12 cellular contexts compared by ENCODE assay signal in the genomic region with DNA sequence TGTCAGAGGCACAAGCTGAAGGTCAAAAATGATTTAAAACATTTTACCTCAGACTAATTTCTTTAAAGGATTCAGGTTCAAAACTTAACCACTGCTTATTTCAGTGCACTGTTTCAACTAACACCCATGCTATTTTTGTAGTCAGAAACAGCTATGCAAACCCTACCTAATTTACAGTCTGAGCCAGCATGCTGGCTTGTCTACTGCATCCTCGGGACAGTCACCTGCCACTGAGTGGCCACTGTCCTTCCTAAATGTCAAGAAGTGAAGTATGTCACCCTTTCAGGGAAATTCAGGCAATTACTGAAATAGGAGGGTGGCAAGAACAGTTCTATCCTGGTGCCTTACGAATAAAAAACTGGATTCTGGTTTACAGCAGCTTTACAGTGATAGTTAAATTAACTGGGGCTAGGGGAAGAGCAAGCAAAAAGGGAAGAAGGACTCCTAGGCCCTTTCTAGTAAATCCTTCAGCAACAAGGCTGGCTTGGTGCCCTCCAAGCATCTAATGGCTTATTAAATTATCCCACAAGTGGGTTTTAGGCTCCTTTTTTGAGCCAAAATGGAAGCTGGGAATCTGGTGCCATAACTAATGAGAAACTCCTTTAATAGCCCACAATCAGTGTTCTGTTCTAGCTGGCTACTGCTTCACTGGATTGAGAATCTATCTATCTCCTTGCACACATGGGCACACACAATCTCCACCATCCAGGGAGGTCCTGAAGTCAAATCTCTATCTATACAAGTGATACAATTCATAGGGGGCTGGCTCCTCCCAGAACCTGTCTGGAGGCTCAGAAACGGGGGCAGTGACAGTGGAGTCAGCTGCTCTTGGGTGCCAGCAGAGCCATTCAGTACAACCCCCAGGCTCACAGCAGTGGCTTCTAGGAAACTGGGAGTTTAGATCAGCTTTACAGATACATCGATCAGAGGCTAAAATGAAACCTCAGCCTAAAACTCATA. TPM values are rescaled to one million over a fixed set of nuclear protein-coding genes. Genes with fewer than 3 reads are reported as not detected.
DNase-seq lines count a peak whose midpoint lies in the region; ATAC-seq and TF ChIP-seq lines count a peak whose summit lies in the region.
"Had no signal": no experiment of that assay in that cellular context is flagged by ENCODE, and none has a peak within 500 bp of the region (broad histone marks: within the 10 kb centered on the region; RNA-seq: fewer than 3 reads in every experiment).

No MANE protein-coding gene starts in this region.

- H3K9me3 ChIP-seq in right atrium auricular region = no peaks in the 10 kb centered on the region
- H3K9me3 ChIP-seq: A549 had no signal

- H3K36me3 Mint-ChIP-seq in activated CD4-positive, alpha-beta T cell treated with anti-CD3 and anti-CD28 coated beads for 36 hours (ENCODE audit: low read depth) = peaks cover 60% of the 10 kb centered on the region
- H3K36me3 Mint-ChIP-seq in activated CD4-positive, alpha-beta memory T cell treated with anti-CD3 and anti-CD28 coated beads, Interleukin-2, amount 10 ng/mL, durations not matched to agents 7 days and 5 days (ENCODE audit: low read depth) = peaks cover 67% of the 10 kb centered on the region
- H3K36me3 Mint-ChIP-seq in stimulated activated naive B cell treated with anti-CD40 and anti-IgM and Interleukin-4, amounts not matched to agents 10 μg/mL and 1 μg/mL and 100 μg/mL, for 72 hours = peaks cover 44 to 77% of the 10 kb centered on the region in 2 donors

- no peak for ATAC-seq in activated CD4-positive, alpha-beta T cell treated with anti-CD3 and anti-CD28 coated beads for 36 hours
- ATAC-seq in stimulated activated naive B cell treated with anti-CD40 and anti-IgM and Interleukin-4, amounts not matched to agents 10 μg/mL and 1 μg/mL and 100 μg/mL, for 72 hours (replicated peaks) = no peak
- ATAC-seq in HG03045 (IDR thresholded peaks at IDR 0.05; ENCODE audit: unreplicated experiment) = no peak
- ATAC-seq: A549 had no signal

- no peak overlapping the region for H3K4me3 ChIP-seq in right atrium auricular region
- H3K4me3 ChIP-seq: A549, skin epidermis had no signal

- peak overlapping the region; percentile 40 for H3K27ac Mint-ChIP-seq in activated CD4-positive, alpha-beta T cell treated with anti-CD3 and anti-CD28 coated beads for 36 hours
- H3K27ac Mint-ChIP-seq in activated CD4-positive, alpha-beta memory T cell treated with anti-CD3 and anti-CD28 coated beads, Interleukin-2, amount 10 ng/mL, durations not matched to agents 7 days and 5 days = no peak overlapping the region
- peak overlapping the region; percentile 60 for H3K27ac Mint-ChIP-seq in stimulated activated naive B cell treated with anti-CD40 and anti-IgM and Interleukin-4, amounts not matched to agents 10 μg/mL and 1 μg/mL and 100 μg/mL, for 72 hours

- peaks cover 4 to 71% of the 10 kb centered on the region in 2 donors for H3K4me1 ChIP-seq in right atrium auricular region
- H3K4me1 ChIP-seq: A549 had no signal

- no peaks in the 10 kb centered on the region for H3K27me3 ChIP-seq in right atrium auricular region

- H3K36me3 ChIP-seq in right atrium auricular region = peaks cover 54% of the 10 kb centered on the region

- H3K9me3 Mint-ChIP-seq in activated CD4-positive, alpha-beta T cell treated with anti-CD3 and anti-CD28 coated beads for 36 hours (ENCODE audit: low read depth) = no peaks in the 10 kb centered on the region
- no peaks in the 10 kb centered on the region for H3K9me3 Mint-ChIP-seq in activated CD4-positive, alpha-beta memory T cell treated with anti-CD3 and anti-CD28 coated beads, Interleukin-2, amount 10 ng/mL, durations not matched to agents 7 days and 5 days
- no peaks in the 10 kb centered on the region for H3K9me3 Mint-ChIP-seq in stimulated activated naive B cell treated with anti-CD40 and anti-IgM and Interleukin-4, amounts not matched to agents 10 μg/mL and 1 μg/mL and 100 μg/mL, for 72 hours

- CTCF ChIA-PET in activated CD4-positive, alpha-beta T cell treated with anti-CD3 and anti-CD28 coated beads for 36 hours (lab: Charles Lee) = interaction anchor here (0.6 to 24.4 kb wide), 6 partner anchors 30 to 118 kb away, joined by 3 to 890 read pairs (median 4); a partner anchor contains a TSS
- CTCF ChIA-PET in activated CD4-positive, alpha-beta memory T cell treated with anti-CD3 and anti-CD28 coated beads, Interleukin-2, amount 10 ng/mL, durations not matched to agents 7 days and 5 days (lab: Charles Lee) = interaction anchor here (1.2 to 14.4 kb wide), 4 partner anchors 13 to 49 kb away, joined by 3 to 527 read pairs (median 36); a partner anchor contains a TSS

- H3K27me3 Mint-ChIP-seq in activated CD4-positive, alpha-beta T cell treated with anti-CD3 and anti-CD28 coated beads for 36 hours = no peaks in the 10 kb centered on the region
- H3K27me3 Mint-ChIP-seq in activated CD4-positive, alpha-beta memory T cell treated with anti-CD3 and anti-CD28 coated beads, Interleukin-2, amount 10 ng/mL, durations not matched to agents 7 days and 5 days = no peaks in the 10 kb centered on the region
- H3K27me3 Mint-ChIP-seq in stimulated activated naive B cell treated with anti-CD40 and anti-IgM and Interleukin-4, amounts not matched to agents 10 μg/mL and 1 μg/mL and 100 μg/mL, for 72 hours = no peaks in the 10 kb centered on the region

- no peak overlapping the region for H3K4me3 Mint-ChIP-seq in activated CD4-positive, alpha-beta T cell treated with anti-CD3 and anti-CD28 coated beads for 36 hours
- H3K4me3 Mint-ChIP-seq in activated CD4-positive, alpha-beta memory T cell treated with anti-CD3 and anti-CD28 coated beads, Interleukin-2, amount 10 ng/mL, durations not matched to agents 7 days and 5 days = no peak overlapping the region
- H3K4me3 Mint-ChIP-seq in stimulated activated naive B cell treated with anti-CD40 and anti-IgM and Interleukin-4, amounts not matched to agents 10 μg/mL and 1 μg/mL and 100 μg/mL, for 72 hours = no peak overlapping the region

- peaks cover 41% of the 10 kb centered on the region for H3K4me1 Mint-ChIP-seq in activated CD4-positive, alpha-beta T cell treated with anti-CD3 and anti-CD28 coated beads for 36 hours
- peaks cover 57% of the 10 kb centered on the region for H3K4me1 Mint-ChIP-seq in activated CD4-positive, alpha-beta memory T cell treated with anti-CD3 and anti-CD28 coated beads, Interleukin-2, amount 10 ng/mL, durations not matched to agents 7 days and 5 days
- peaks cover 49 to 72% of the 10 kb centered on the region in 2 donors for H3K4me1 Mint-ChIP-seq in stimulated activated naive B cell treated with anti-CD40 and anti-IgM and Interleukin-4, amounts not matched to agents 10 μg/mL and 1 μg/mL and 100 μg/mL, for 72 hours

- intact Hi-C loops in activated CD4-positive, alpha-beta T cell treated with anti-CD3 and anti-CD28 coated beads for 36 hours (cut with DNase I, micrococcal nuclease) = no loop called here

- no peak for DNase-seq in activated CD4-positive, alpha-beta T cell treated with anti-CD3 and anti-CD28 coated beads for 36 hours
- no peak for DNase-seq in activated CD4-positive, alpha-beta T cell treated with anti-CD3 and anti-CD28 coated beads for 4 hours
- peak; percentile 16 for DNase-seq in activated CD4-positive, alpha-beta memory T cell treated with anti-CD3 and anti-CD28 coated beads, Interleukin-2, amount 10 ng/mL, durations not matched to agents 7 days and 5 days
- DNase-seq in right atrium auricular region (ENCODE audit: low spot score) (peak; percentile 51), H4 (ENCODE audit: low spot score) (no peak), Kasumi-1 (lab: John Stamatoyannopoulos, UW) (no peak)
- DNase-seq in stimulated activated naive B cell treated with anti-CD40 and anti-IgM and Interleukin-4, amounts not matched to agents 10 μg/mL and 1 μg/mL and 100 μg/mL, for 72 hours = no peak
- DNase-seq: cortex of kidney, NCI-H510A had no signal

- no peak for TF ChIP-seq CTCF in right atrium auricular region (IDR thresholded peaks at IDR 0.05)

- H3K27ac ChIP-seq in right atrium auricular region = peak overlapping the region; percentile 84 to 87
- H3K27ac ChIP-seq: A549 had no signal

- POLR2A ChIA-PET in activated CD4-positive, alpha-beta T cell treated with anti-CD3 and anti-CD28 coated beads for 36 hours (lab: Charles Lee) = interaction anchor here (1.5 kb wide), 1 partner anchor 14 kb away, joined by 7 read pairs; no protein-coding TSS in a partner anchor
- POLR2A ChIA-PET in activated CD4-positive, alpha-beta memory T cell treated with anti-CD3 and anti-CD28 coated beads, Interleukin-2, amount 10 ng/mL, durations not matched to agents 7 days and 5 days (lab: Charles Lee) = interaction anchor here (1.2 to 10.7 kb wide), 6 partner anchors 11 to 79 kb away, joined by 3 to 257 read pairs (median 6); a partner anchor contains a TSS

RNA-seq across cellular contexts. Expression of a gene that starts 43.4 kb away (rescaled TPM):
- total RNA-seq in activated CD4-positive, alpha-beta T cell treated with anti-CD3 and anti-CD28 coated beads for 36 hours = 10 to 100 TPM; 29.2 to 32.7 TPM
- total RNA-seq in activated CD4-positive, alpha-beta memory T cell treated with anti-CD3 and anti-CD28 coated beads, Interleukin-2, amount 10 ng/mL, durations not matched to agents 7 days and 5 days = 10 to 100 TPM; 18.8 to 20.2 TPM
- total RNA-seq in right atrium auricular region = 10 to 100 TPM; 42.6 to 47.4 TPM
- total RNA-seq in H4 (2014; rRNA removed; shearing (Covaris generic)) = 11.5 and 12.1 TPM in 2 replicates

Comparison
In these comparisons a context has a peak if more than half of its experiments do, and no peak if none do; other contexts are left out.
1. DNase-seq: peak in activated CD4-positive, alpha-beta memory T cell treated with anti-CD3 and anti-CD28 coated beads, Interleukin-2, amount 10 ng/mL, durations not matched to agents 7 days and 5 days (single experiment) and right atrium auricular region (single experiment); none in activated CD4-positive, alpha-beta T cell treated with anti-CD3 and anti-CD28 coated beads for 36 hours (single experiment), activated CD4-positive, alpha-beta T cell treated with anti-CD3 and anti-CD28 coated beads for 4 hours (0 of 2), stimulated activated naive B cell treated with anti-CD40 and anti-IgM and Interleukin-4, amounts not matched to agents 10 μg/mL and 1 μg/mL and 100 μg/mL, for 72 hours (single experiment), H4 (single experiment) and Kasumi-1 (0 of 2).